Comparison of ENCODE assay signal across 2 cellular contexts in the genomic region with DNA sequence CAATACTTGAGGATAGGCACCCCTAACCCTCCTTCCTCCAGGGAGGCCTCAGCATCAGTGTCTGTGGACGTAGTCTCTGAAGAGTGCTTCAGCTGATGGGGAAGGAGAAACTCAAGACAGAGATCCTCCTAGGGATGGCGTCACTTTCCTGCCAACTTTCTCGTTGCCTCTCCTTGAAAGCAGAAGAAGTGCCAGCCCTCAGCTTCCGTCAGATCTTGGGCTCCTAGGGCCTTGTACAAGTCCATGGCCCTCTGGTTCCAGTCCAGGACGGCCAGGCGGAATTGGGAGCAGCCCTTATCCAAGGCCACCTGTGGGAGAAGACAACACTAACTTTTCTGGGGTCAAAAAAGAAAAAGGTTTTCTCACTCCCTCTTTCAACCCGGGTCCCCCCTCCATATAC.
TF ChIP-seq lines count a peak whose summit lies in the region.

No MANE protein-coding gene starts in this region.

TF ChIP-seq in SK-N-SH, 30 proteins besides CTCF, POLR2A, EP300 and RAD21 (continued from another document):
- TF ChIP-seq SMC3 (IDR thresholded peaks at IDR 0.05; ENCODE audit: low read depth, low read length) (no peak), GABPA (IDR thresholded peaks at IDR 0.05; ENCODE audit: low read depth) (no peak), RCOR1 (IDR thresholded peaks at IDR 0.05; ENCODE audit: low read length) (no peak)

TF ChIP-seq in SK-N-SH treated with all-trans-retinoic acid at 6 μM for 48 hours, 23 proteins besides CTCF, POLR2A, EP300 and RAD21 (continued from another document):
- TF ChIP-seq TOX (CRISPR knock-in tag; IDR thresholded peaks at IDR 0.05; ENCODE audit: borderline replicate concordance) (no peak), OSR1 (CRISPR knock-in tag; IDR thresholded peaks at IDR 0.05) (no peak), ISL1 (CRISPR knock-in tag; IDR thresholded peaks at IDR 0.05) (no peak)
- TF ChIP-seq, protein P1, sequence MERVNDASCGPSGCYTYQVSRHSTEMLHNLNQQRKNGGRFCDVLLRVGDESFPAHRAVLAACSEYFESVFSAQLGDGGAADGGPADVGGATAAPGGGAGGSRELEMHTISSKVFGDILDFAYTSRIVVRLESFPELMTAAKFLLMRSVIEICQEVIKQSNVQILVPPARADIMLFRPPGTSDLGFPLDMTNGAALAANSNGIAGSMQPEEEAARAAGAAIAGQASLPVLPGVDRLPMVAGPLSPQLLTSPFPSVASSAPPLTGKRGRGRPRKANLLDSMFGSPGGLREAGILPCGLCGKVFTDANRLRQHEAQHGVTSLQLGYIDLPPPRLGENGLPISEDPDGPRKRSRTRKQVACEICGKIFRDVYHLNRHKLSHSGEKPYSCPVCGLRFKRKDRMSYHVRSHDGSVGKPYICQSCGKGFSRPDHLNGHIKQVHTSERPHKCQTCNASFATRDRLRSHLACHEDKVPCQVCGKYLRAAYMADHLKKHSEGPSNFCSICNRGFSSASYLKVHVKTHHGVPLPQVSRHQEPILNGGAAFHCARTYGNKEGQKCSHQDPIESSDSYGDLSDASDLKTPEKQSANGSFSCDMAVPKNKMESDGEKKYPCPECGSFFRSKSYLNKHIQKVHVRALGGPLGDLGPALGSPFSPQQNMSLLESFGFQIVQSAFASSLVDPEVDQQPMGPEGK (CRISPR knock-in tag; IDR thresholded peaks at IDR 0.05; ENCODE audit: borderline replicate concordance), result no peak
- TF ChIP-seq, protein P2, sequence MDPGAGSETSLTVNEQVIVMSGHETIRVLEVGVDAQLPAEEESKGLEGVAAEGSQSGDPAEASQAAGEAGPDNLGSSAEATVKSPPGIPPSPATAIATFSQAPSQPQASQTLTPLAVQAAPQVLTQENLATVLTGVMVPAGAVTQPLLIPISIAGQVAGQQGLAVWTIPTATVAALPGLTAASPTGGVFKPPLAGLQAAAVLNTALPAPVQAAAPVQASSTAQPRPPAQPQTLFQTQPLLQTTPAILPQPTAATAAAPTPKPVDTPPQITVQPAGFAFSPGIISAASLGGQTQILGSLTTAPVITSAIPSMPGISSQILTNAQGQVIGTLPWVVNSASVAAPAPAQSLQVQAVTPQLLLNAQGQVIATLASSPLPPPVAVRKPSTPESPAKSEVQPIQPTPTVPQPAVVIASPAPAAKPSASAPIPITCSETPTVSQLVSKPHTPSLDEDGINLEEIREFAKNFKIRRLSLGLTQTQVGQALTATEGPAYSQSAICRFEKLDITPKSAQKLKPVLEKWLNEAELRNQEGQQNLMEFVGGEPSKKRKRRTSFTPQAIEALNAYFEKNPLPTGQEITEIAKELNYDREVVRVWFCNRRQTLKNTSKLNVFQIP (CRISPR knock-in tag; IDR thresholded peaks at IDR 0.05; ENCODE audit: borderline replicate concordance, low read depth), result no peak
